In the genomic region with DNA sequence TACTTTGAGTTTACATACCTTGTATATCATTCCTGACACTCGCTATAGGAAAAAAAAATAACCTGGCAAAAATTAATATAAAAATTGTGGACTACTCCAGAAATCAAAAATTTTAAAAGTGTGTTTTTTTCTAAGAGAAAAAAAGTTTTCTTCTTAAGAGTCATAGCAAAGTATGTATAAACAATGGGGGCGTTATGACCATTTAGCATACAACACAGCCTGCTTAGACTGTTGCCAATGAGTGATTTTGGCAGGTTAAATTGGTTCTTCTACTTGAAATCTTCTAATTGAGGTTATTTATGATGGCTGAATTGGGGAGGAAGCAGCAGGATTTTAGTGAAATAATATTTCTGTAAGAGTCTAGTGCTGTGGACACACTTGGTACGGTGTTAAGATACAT, we compare ENCODE assay signal across 32 cellular contexts.
"Had no signal": no experiment of that assay in that cellular context is flagged by ENCODE, and none has a peak within 500 bp of the region (broad histone marks: within the 10 kb centered on the region; RNA-seq: fewer than 3 reads in every experiment).

No MANE protein-coding gene starts in this region.

- H3K27ac ChIP-seq: adrenal gland, ascending aorta, body of pancreas, brain microvascular endothelial cell, breast epithelium, cardiac muscle cell had no signal

- H3K9me3 ChIP-seq: adrenal gland, ascending aorta, body of pancreas, breast epithelium had no signal

- H3K36me3 ChIP-seq: adrenal gland, ascending aorta, brain microvascular endothelial cell, breast epithelium, cardiac muscle cell had no signal

- DNase-seq: activated effector memory CD4-positive, alpha-beta T cell treated with anti-CD3 and anti-CD28 coated beads, Interleukin-2, amount 50 U/mL, for 16 hours; activated effector memory CD4-positive, alpha-beta T cell treated with Interleukin-2 at 50 U/mL for 16 hours; activated gamma-delta T cell; activated gamma-delta T cell treated with Interleukin-2 at 50 U/mL for 16 hours; activated naive CD4-positive, alpha-beta T cell; activated naive CD4-positive, alpha-beta T cell treated with anti-CD3 and anti-CD28 coated beads for 36 hours; activated naive CD4-positive, alpha-beta T cell treated with anti-CD3 and anti-CD28 coated beads, Interleukin-2, amount 10 ng/mL, durations not matched to agents 7 days and 5 days; activated naive CD4-positive, alpha-beta T cell treated with anti-CD3 and anti-CD28 coated beads, Interleukin-2, amount 50 U/mL, for 16 hours; activated naive CD4-positive, alpha-beta T cell treated with Interleukin-2 at 50 U/mL for 16 hours; activated naive CD8-positive, alpha-beta T cell treated with anti-CD3 and anti-CD28 coated beads for 36 hours; activated naive CD8-positive, alpha-beta T cell treated with anti-CD3 and anti-CD28 coated beads, Interleukin-2, amount 10 ng/mL, durations not matched to agents 7 days and 5 days; activated naive CD8-positive, alpha-beta T cell treated with anti-CD3 and anti-CD28 coated beads, Interleukin-2, amount 50 U/mL, for 24 hours; activated T-cell treated with anti-CD3 and anti-CD28 coated beads, Interleukin-2, amount 50 U/mL, for 1 hour; activated T-cell treated with anti-CD3 and anti-CD28 coated beads, Interleukin-2, amount 50 U/mL, for 24 hours; activated T-cell treated with anti-CD3 and anti-CD28 coated beads, Interleukin-2, amount 50 U/mL, for 4 hours; activated T-cell treated with anti-CD3 and anti-CD28 coated beads, Interleukin-2, amount 50 U/mL, for 48 hours; activated T-cell treated with anti-CD3 and anti-CD28 coated beads, Interleukin-2, amount 50 U/mL, for 72 hours; adrenal gland; amniotic stem cell; amygdala; anterior cingulate cortex; aorta; body of pancreas; brain microvascular endothelial cell; caudate nucleus; central memory CD4-positive, alpha-beta T cell; cerebellar nuclear complex had no signal

- ATAC-seq: activated naive CD4-positive, alpha-beta T cell treated with anti-CD3 and anti-CD28 coated beads, Interleukin-2, amount 50 U/mL, for 72 hours; activated naive CD8-positive, alpha-beta T cell treated with anti-CD3 and anti-CD28 coated beads, Interleukin-2, amount 50 U/mL, for 24 hours; activated T-cell treated with anti-CD3 and anti-CD28 coated beads, Interleukin-2, amount 50 U/mL, for 4 hours; activated T-cell treated with anti-CD3 and anti-CD28 coated beads, Interleukin-2, amount 50 U/mL, for 72 hours; activated T-helper 17 cell treated with anti-CD3 and anti-CD28 coated beads, Interleukin-2, amount 50 U/mL, for 72 hours; body of pancreas had no signal

- H3K4me3 ChIP-seq: adrenal gland, ascending aorta, body of pancreas, breast epithelium, cardiac muscle cell had no signal

- H3K4me1 ChIP-seq: ascending aorta, body of pancreas, breast epithelium had no signal

- H3K27me3 ChIP-seq: adrenal gland, ascending aorta, body of pancreas, brain microvascular endothelial cell, breast epithelium, cardiac muscle cell had no signal
